Comparison of ENCODE assay signal across 1 cellular context in genomic region chr15:41241251-41241964, GRCh38.
TF ChIP-seq lines count a peak whose summit lies in the region.

No MANE protein-coding gene starts in this region.

TF ChIP-seq in K562, 482 proteins besides CTCF, POLR2A, EP300 and RAD21:
- no peak for TF ChIP-seq ZNF668 (CRISPR knock-in tag; IDR thresholded peaks at IDR 0.05)
- TF ChIP-seq GATAD2A (IDR thresholded peaks at IDR 0.05), result no peak
- TF ChIP-seq ETV1 (tag; conservative IDR thresholded peaks at IDR 0.05; ENCODE audit: low read depth), result 0 out of 2 replicates have a peak, but pooled peaks have one; percentile 36
- peak; percentile 45; the same call in 1 of the 2 replicates for TF ChIP-seq CBFA2T3 (IDR thresholded peaks at IDR 0.05)
- peak; percentile 66; the same call in 1 of the 2 replicates for TF ChIP-seq ZKSCAN1 (IDR thresholded peaks at IDR 0.05; ENCODE audit: low read depth, low read length)
- TF ChIP-seq GABPB2 (CRISPR knock-in tag; conservative IDR thresholded peaks at IDR 0.05), result no peak
- TF ChIP-seq GTF2B (IDR thresholded peaks at IDR 0.05; ENCODE audit: extremely low read depth, insufficient read length), result no peak
- no peak for TF ChIP-seq SIN3A (IDR thresholded peaks at IDR 0.05; ENCODE audit: borderline replicate concordance in 2 of 2, control insufficient read depth in 1 of 2, low read depth in 2 of 2, low read length in 2 of 2)
- TF ChIP-seq NFIX (CRISPR knock-in tag; IDR thresholded peaks at IDR 0.05; ENCODE audit: low read depth), result peak; percentile 93
- TF ChIP-seq ARID1B (IDR thresholded peaks at IDR 0.05), result peak; percentile 44; the same call in 1 of the 2 replicates
- 0 out of 2 replicates have a peak, but pooled peaks have one; percentile 51 for TF ChIP-seq MYC (IDR thresholded peaks at IDR 0.05; ENCODE audit: low read depth, low read length)
- TF ChIP-seq MYC (CRISPR knock-in tag; IDR thresholded peaks at IDR 0.05; ENCODE audit: borderline replicate concordance, low read depth), result no peak
- TF ChIP-seq MNT (conservative IDR thresholded peaks at IDR 0.05), result peak; percentile 36 to 44
- TF ChIP-seq CEBPZ (IDR thresholded peaks at IDR 0.05; ENCODE audit: borderline replicate concordance, low read depth, low read length), result no peak
- TF ChIP-seq NR4A1 (CRISPR knock-in tag; IDR thresholded peaks at IDR 0.05), result no peak
- TF ChIP-seq NR4A1 (tag; IDR thresholded peaks at IDR 0.05), result peak; percentile 30; the same call in 1 of the 2 replicates
- TF ChIP-seq NFIC (IDR thresholded peaks at IDR 0.05), result peak; percentile 99
- peak; percentile 75 for TF ChIP-seq BHLHE40 (IDR thresholded peaks at IDR 0.05; ENCODE audit: low read length)
- peak; percentile 63 for TF ChIP-seq DPF2 (IDR thresholded peaks at IDR 0.05)
- no peak for TF ChIP-seq CSDE1 (IDR thresholded peaks at IDR 0.05)
- peak; percentile 22 for TF ChIP-seq PRDM10 (IDR thresholded peaks at IDR 0.05; ENCODE audit: partially characterized antibody)
- no peak for TF ChIP-seq ZNF316 (IDR thresholded peaks at IDR 0.05)
- peak; percentile 42; the same call in 1 of the 2 replicates for TF ChIP-seq MAX (CRISPR knock-in tag; IDR thresholded peaks at IDR 0.05)
- no peak for TF ChIP-seq BCL6 (CRISPR knock-in tag; IDR thresholded peaks at IDR 0.05)
- no peak for TF ChIP-seq ARNT (IDR thresholded peaks at IDR 0.05)
- peak; percentile 72 for TF ChIP-seq SMAD1 (IDR thresholded peaks at IDR 0.05; ENCODE audit: low read depth, low read length, partially characterized antibody)
- TF ChIP-seq CREB3 (tag; conservative IDR thresholded peaks at IDR 0.05; ENCODE audit: low read depth), result no peak
- no peak for TF ChIP-seq ID3 (CRISPR knock-in tag; IDR thresholded peaks at IDR 0.05)
- no peak for TF ChIP-seq ID3 (tag; IDR thresholded peaks at IDR 0.05)
